8 cellular contexts compared by ENCODE assay signal in genomic region chr7:77199008-77199966, GRCh38. TPM values are rescaled to one million over a fixed set of nuclear protein-coding genes. Genes with fewer than 3 reads are reported as not detected.
DNase-seq lines count a peak whose midpoint lies in the region; ATAC-seq and TF ChIP-seq lines count a peak whose summit lies in the region.

FGL2 (minus strand) TSS chr7:77199819; CDS start chr7:77199793, 26 bp downstream.

- peak within 1 kb of the TSS; percentile 20 for H3K4me3 Mint-ChIP-seq in mesothelial cell of epicardium

- POLR2A ChIA-PET in A673 (lab: Charles Lee; ENCODE audit: low non-redundant PET): no interaction called here

- BruUV-seq in A673 (replicated peaks; lab: Mats Ljungman, UMichigan): no TSS peak

- H3K9me3 ChIP-seq in A673 (ENCODE audit: low read depth, low read length, poor library complexity, severe bottlenecking): no peaks in the 10 kb centered on the region
- H3K9me3 ChIP-seq in effector memory CD4-positive, alpha-beta T cell (ENCODE audit: control insufficient read depth, low read length): no peaks in the 10 kb centered on the region

- H3K27me3 ChIP-seq in A673 (replicated peaks; ENCODE audit: insufficient read depth, low read depth, low read length, poor library complexity): no peaks in the 10 kb centered on the region
- H3K27me3 ChIP-seq in effector memory CD4-positive, alpha-beta T cell (replicated peaks; ENCODE audit: control insufficient read depth, insufficient read depth, low read length, poor library complexity, severe bottlenecking): no peaks in the 10 kb centered on the region

- TF ChIP-seq CTCF in A673 (conservative IDR thresholded peaks at IDR 0.05; ENCODE audit: low read depth, low read length) (no peak), mesothelial cell of epicardium (IDR thresholded peaks at IDR 0.05; ENCODE audit: unreplicated experiment) (no peak)

- no peaks in the 10 kb centered on the region for H3K36me3 Mint-ChIP-seq in mesothelial cell of epicardium

- no peak within 1 kb of the TSS for H3K27ac ChIP-seq in A673 (ENCODE audit: low read depth, low read length, poor library complexity, severe bottlenecking)
- H3K27ac ChIP-seq in effector memory CD4-positive, alpha-beta T cell (ENCODE audit: insufficient read depth, low read length, poor library complexity, severe bottlenecking): peak within 1 kb of the TSS; percentile 29

- H3K4me3 ChIP-seq in A673 (ENCODE audit: low read depth, low read length, poor library complexity, severe bottlenecking): no peak within 1 kb of the TSS
- H3K4me3 ChIP-seq in effector memory CD4-positive, alpha-beta T cell (ENCODE audit: insufficient read depth, low read depth, low read length, poor library complexity, severe bottlenecking): peak within 1 kb of the TSS; percentile 54

- H3K27me3 Mint-ChIP-seq in mesothelial cell of epicardium (ENCODE audit: low read depth): peaks cover 21% of the 10 kb centered on the region

- ATAC-seq in HG03354 (IDR thresholded peaks at IDR 0.05; ENCODE audit: poor library complexity, severe bottlenecking, unreplicated experiment) (peak; percentile 26), GM18861 (IDR thresholded peaks at IDR 0.05; ENCODE audit: unreplicated experiment) (no peak)

- no peak within 1 kb of the TSS for H3K27ac Mint-ChIP-seq in mesothelial cell of epicardium

- intact Hi-C loops in A673 (cut with micrococcal nuclease; ENCODE audit: unreplicated experiment): loop anchor here (5.0 kb wide), 1 partner anchor 133 kb away; no protein-coding TSS in a partner anchor

- DNase-seq in A673 (ENCODE audit: low spot score) (peak; percentile 55), mesothelial cell of epicardium (ENCODE audit: low spot score in 2 of 2, unreplicated experiment in 2 of 2) (no peak), stromal cell of bone marrow (ENCODE audit: low read depth) (peak; percentile 63)
- DNase-seq in activated CD4-positive, alpha-beta T cell treated with anti-CD3 and anti-CD28 coated beads for 4 hours: peak; percentile 27 to 37
- DNase-seq in effector memory CD4-positive, alpha-beta T cell: peak; percentile 6 to 17 (median 16)
- DNase-seq in activated CD4-positive, CD25-positive, alpha-beta regulatory T cell (lab: John Stamatoyannopoulos, UW): no peak

- no peaks in the 10 kb centered on the region for H3K36me3 ChIP-seq in A673 (ENCODE audit: insufficient read depth, low read length, poor library complexity, severe bottlenecking)
- H3K36me3 ChIP-seq in effector memory CD4-positive, alpha-beta T cell (ENCODE audit: control insufficient read depth, insufficient read depth, low read length): no peaks in the 10 kb centered on the region

- H3K4me1 Mint-ChIP-seq in mesothelial cell of epicardium: peaks cover 10% of the 10 kb centered on the region

- no peaks in the 10 kb centered on the region for H3K9me3 Mint-ChIP-seq in mesothelial cell of epicardium

- CTCF ChIA-PET in A673 (lab: Charles Lee): no interaction called here

- H3K4me1 ChIP-seq in A673 (ENCODE audit: insufficient read depth, low read length, poor library complexity, severe bottlenecking): no peaks in the 10 kb centered on the region
- peaks cover 7% of the 10 kb centered on the region for H3K4me1 ChIP-seq in effector memory CD4-positive, alpha-beta T cell (ENCODE audit: control insufficient read depth, insufficient read depth, low read length, poor library complexity, severe bottlenecking)

RNA-seq across cellular contexts. Expression of gene FGL2, which starts in this region (rescaled TPM):
- total RNA-seq in A673 (2021): not detected in 2 replicates
- 0.05 TPM in 1 of 3 replicates, not detected in the others for total RNA-seq in mesothelial cell of epicardium

Comparison
In these comparisons a context has a peak if more than half of its experiments do, and no peak if none do; other contexts are left out.
1. Peak in DNase-seq in A673; RNA of the gene not detected or under 1 TPM.
2. DNase-seq: peak in activated CD4-positive, alpha-beta T cell treated with anti-CD3 and anti-CD28 coated beads for 4 hours (2 of 2), effector memory CD4-positive, alpha-beta T cell (3 of 3) and stromal cell of bone marrow (single experiment); none in mesothelial cell of epicardium (0 of 2) and activated CD4-positive, CD25-positive, alpha-beta regulatory T cell (0 of 4).